ENCODE assay signal across 1 cellular context in genomic region chr11:61871158-61871597, GRCh38.
TF ChIP-seq lines count a peak whose summit lies in the region.

No MANE protein-coding gene starts in this region.

TF ChIP-seq in K562, 482 proteins besides CTCF, POLR2A, EP300 and RAD21 (continued from another document and continues in another):
- TF ChIP-seq, protein P1, sequence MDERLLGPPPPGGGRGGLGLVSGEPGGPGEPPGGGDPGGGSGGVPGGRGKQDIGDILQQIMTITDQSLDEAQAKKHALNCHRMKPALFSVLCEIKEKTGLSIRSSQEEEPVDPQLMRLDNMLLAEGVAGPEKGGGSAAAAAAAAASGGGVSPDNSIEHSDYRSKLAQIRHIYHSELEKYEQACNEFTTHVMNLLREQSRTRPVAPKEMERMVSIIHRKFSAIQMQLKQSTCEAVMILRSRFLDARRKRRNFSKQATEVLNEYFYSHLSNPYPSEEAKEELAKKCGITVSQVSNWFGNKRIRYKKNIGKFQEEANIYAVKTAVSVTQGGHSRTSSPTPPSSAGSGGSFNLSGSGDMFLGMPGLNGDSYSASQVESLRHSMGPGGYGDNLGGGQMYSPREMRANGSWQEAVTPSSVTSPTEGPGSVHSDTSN (CRISPR knock-in tag; IDR thresholded peaks at IDR 0.05; ENCODE audit: low read depth) = no peak
- TF ChIP-seq, protein P1 (tag; conservative IDR thresholded peaks at IDR 0.05; ENCODE audit: low read depth) = no peak
- no peak for TF ChIP-seq POLR2B (IDR thresholded peaks at IDR 0.05; ENCODE audit: low read depth, partially characterized antibody)
- no peak for TF ChIP-seq TCF7 (IDR thresholded peaks at IDR 0.05; ENCODE audit: borderline replicate concordance)
- no peak for TF ChIP-seq POLR2H (tag; IDR thresholded peaks at IDR 0.05; ENCODE audit: low read depth)
- TF ChIP-seq PHTF2 (CRISPR knock-in tag; IDR thresholded peaks at IDR 0.05) = no peak
- TF ChIP-seq TBP (optimal IDR thresholded peaks at IDR 0.05; ENCODE audit: low read depth, low read length) = no peak
- no peak for TF ChIP-seq ZNF174 (CRISPR knock-in tag; IDR thresholded peaks at IDR 0.05)
- no peak for TF ChIP-seq MTF1 (CRISPR knock-in tag; IDR thresholded peaks at IDR 0.05; ENCODE audit: borderline replicate concordance)
- 0 out of 2 replicates have a peak, but pooled peaks have one; percentile 56 for TF ChIP-seq GATAD2A (IDR thresholded peaks at IDR 0.05)
- peak; percentile 80 for TF ChIP-seq MYNN (IDR thresholded peaks at IDR 0.05)
- TF ChIP-seq MYNN (CRISPR knock-in tag; IDR thresholded peaks at IDR 0.05) = no peak
- TF ChIP-seq ZFP1 (CRISPR knock-in tag; IDR thresholded peaks at IDR 0.05) = no peak
- no peak for TF ChIP-seq ZNF778 (CRISPR knock-in tag; IDR thresholded peaks at IDR 0.05)
- TF ChIP-seq SREBF2 (CRISPR knock-in tag; IDR thresholded peaks at IDR 0.05) = no peak
- no peak for TF ChIP-seq E2F3 (CRISPR knock-in tag; IDR thresholded peaks at IDR 0.05)
- TF ChIP-seq CCNT2 (IDR thresholded peaks at IDR 0.05; ENCODE audit: borderline replicate concordance, extremely low read depth, insufficient read length, low read depth, low read length) = no peak
- no peak for TF ChIP-seq SRSF7 (optimal IDR thresholded peaks at IDR 0.05; ENCODE audit: low read depth, low read length)
- no peak for TF ChIP-seq NCOA4 (IDR thresholded peaks at IDR 0.05; ENCODE audit: partially characterized antibody)
- TF ChIP-seq SRSF9 (IDR thresholded peaks at IDR 0.05; ENCODE audit: borderline replicate concordance, low read depth, low read length) = no peak
- TF ChIP-seq RHOXF2B (CRISPR knock-in tag; conservative IDR thresholded peaks at IDR 0.05) = no peak
- TF ChIP-seq, protein P2, sequence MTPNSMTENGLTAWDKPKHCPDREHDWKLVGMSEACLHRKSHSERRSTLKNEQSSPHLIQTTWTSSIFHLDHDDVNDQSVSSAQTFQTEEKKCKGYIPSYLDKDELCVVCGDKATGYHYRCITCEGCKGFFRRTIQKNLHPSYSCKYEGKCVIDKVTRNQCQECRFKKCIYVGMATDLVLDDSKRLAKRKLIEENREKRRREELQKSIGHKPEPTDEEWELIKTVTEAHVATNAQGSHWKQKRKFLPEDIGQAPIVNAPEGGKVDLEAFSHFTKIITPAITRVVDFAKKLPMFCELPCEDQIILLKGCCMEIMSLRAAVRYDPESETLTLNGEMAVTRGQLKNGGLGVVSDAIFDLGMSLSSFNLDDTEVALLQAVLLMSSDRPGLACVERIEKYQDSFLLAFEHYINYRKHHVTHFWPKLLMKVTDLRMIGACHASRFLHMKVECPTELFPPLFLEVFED (CRISPR knock-in tag; conservative IDR thresholded peaks at IDR 0.05) = no peak
- TF ChIP-seq BCOR (IDR thresholded peaks at IDR 0.05) = peak; percentile 25; the same call in 1 of the 2 replicates
- peak; percentile 92 for TF ChIP-seq CTBP1 (IDR thresholded peaks at IDR 0.05; ENCODE audit: borderline replicate concordance)
- no peak for TF ChIP-seq ATF1 (CRISPR knock-in tag; IDR thresholded peaks at IDR 0.05)
- peak; percentile 54 for TF ChIP-seq ATF1 (tag; IDR thresholded peaks at IDR 0.05)
- TF ChIP-seq PURB (CRISPR knock-in tag; IDR thresholded peaks at IDR 0.05; ENCODE audit: low read depth) = no peak
- no peak for TF ChIP-seq ARNT (IDR thresholded peaks at IDR 0.05)
- TF ChIP-seq, protein P3, sequence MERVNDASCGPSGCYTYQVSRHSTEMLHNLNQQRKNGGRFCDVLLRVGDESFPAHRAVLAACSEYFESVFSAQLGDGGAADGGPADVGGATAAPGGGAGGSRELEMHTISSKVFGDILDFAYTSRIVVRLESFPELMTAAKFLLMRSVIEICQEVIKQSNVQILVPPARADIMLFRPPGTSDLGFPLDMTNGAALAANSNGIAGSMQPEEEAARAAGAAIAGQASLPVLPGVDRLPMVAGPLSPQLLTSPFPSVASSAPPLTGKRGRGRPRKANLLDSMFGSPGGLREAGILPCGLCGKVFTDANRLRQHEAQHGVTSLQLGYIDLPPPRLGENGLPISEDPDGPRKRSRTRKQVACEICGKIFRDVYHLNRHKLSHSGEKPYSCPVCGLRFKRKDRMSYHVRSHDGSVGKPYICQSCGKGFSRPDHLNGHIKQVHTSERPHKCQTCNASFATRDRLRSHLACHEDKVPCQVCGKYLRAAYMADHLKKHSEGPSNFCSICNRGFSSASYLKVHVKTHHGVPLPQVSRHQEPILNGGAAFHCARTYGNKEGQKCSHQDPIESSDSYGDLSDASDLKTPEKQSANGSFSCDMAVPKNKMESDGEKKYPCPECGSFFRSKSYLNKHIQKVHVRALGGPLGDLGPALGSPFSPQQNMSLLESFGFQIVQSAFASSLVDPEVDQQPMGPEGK (CRISPR knock-in tag; IDR thresholded peaks at IDR 0.05; ENCODE audit: borderline replicate concordance) = no peak
- no peak for TF ChIP-seq ZFP36 (IDR thresholded peaks at IDR 0.05; ENCODE audit: low read depth, low read length, partially characterized antibody)
- TF ChIP-seq KLF1 (tag; IDR thresholded peaks at IDR 0.05) = no peak
- TF ChIP-seq ZSCAN32 (CRISPR knock-in tag; IDR thresholded peaks at IDR 0.05) = no peak
- no peak for TF ChIP-seq EGR1 (conservative IDR thresholded peaks at IDR 0.05)
- TF ChIP-seq ZNF609 (CRISPR knock-in tag; IDR thresholded peaks at IDR 0.05; ENCODE audit: borderline replicate concordance) = no peak
- no peak for TF ChIP-seq ZNF445 (CRISPR knock-in tag; IDR thresholded peaks at IDR 0.05; ENCODE audit: low read depth)
- no peak for TF ChIP-seq NR2C1 (IDR thresholded peaks at IDR 0.05)
- no peak for TF ChIP-seq NR2C1 (tag; IDR thresholded peaks at IDR 0.05)
- TF ChIP-seq ZNF644 (tag; IDR thresholded peaks at IDR 0.05; ENCODE audit: low read depth) = no peak
- TF ChIP-seq, protein P4, sequence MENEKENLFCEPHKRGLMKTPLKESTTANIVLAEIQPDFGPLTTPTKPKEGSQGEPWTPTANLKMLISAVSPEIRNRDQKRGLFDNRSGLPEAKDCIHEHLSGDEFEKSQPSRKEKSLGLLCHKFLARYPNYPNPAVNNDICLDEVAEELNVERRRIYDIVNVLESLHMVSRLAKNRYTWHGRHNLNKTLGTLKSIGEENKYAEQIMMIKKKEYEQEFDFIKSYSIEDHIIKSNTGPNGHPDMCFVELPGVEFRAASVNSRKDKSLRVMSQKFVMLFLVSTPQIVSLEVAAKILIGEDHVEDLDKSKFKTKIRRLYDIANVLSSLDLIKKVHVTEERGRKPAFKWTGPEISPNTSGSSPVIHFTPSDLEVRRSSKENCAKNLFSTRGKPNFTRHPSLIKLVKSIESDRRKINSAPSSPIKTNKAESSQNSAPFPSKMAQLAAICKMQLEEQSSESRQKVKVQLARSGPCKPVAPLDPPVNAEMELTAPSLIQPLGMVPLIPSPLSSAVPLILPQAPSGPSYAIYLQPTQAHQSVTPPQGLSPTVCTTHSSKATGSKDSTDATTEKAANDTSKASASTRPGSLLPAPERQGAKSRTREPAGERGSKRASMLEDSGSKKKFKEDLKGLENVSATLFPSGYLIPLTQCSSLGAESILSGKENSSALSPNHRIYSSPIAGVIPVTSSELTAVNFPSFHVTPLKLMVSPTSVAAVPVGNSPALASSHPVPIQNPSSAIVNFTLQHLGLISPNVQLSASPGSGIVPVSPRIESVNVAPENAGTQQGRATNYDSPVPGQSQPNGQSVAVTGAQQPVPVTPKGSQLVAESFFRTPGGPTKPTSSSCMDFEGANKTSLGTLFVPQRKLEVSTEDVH (IDR thresholded peaks at IDR 0.05; ENCODE audit: low read depth, partially characterized antibody) = no peak
- no peak for TF ChIP-seq MCM7 (IDR thresholded peaks at IDR 0.05)
- TF ChIP-seq ARID2 (IDR thresholded peaks at IDR 0.05) = 0 out of 2 replicates have a peak, but pooled peaks have one; percentile 42
- no peak for TF ChIP-seq CBFA2T2 (conservative IDR thresholded peaks at IDR 0.05)
- no peak for TF ChIP-seq ZNF3 (CRISPR knock-in tag; IDR thresholded peaks at IDR 0.05)
- no peak for TF ChIP-seq GMEB1 (CRISPR knock-in tag; IDR thresholded peaks at IDR 0.05)
- TF ChIP-seq NFRKB (IDR thresholded peaks at IDR 0.05; ENCODE audit: low read depth) = no peak
- TF ChIP-seq BRD9 (IDR thresholded peaks at IDR 0.05; ENCODE audit: low read depth, partially characterized antibody) = peak; percentile 84
- TF ChIP-seq TRIM24 (IDR thresholded peaks at IDR 0.05) = no peak
- TF ChIP-seq PYGO2 (tag; IDR thresholded peaks at IDR 0.05) = no peak
- no peak for TF ChIP-seq EWSR1 (IDR thresholded peaks at IDR 0.05; ENCODE audit: borderline replicate concordance, low read depth, partially characterized antibody)
- TF ChIP-seq KDM5B (IDR thresholded peaks at IDR 0.05; ENCODE audit: insufficient replicate concordance, low read depth, low read length) = no peak
- TF ChIP-seq E2F6 (IDR thresholded peaks at IDR 0.05; ENCODE audit: borderline replicate concordance in 1 of 2, extremely low read depth in 1 of 2, insufficient read depth in 1 of 2, insufficient read length in 1 of 2, low read depth in 1 of 2, low read length in 1 of 2, poor library complexity in 1 of 2, severe bottlenecking in 1 of 2) = peak; percentile 18 to 29
- no peak for TF ChIP-seq ZC3H8 (IDR thresholded peaks at IDR 0.05)
- TF ChIP-seq TARDBP (IDR thresholded peaks at IDR 0.05) = no peak
- no peak for TF ChIP-seq PCBP2 (IDR thresholded peaks at IDR 0.05; ENCODE audit: low read depth, low read length, poor library complexity, severe bottlenecking)
- TF ChIP-seq XRCC3 (IDR thresholded peaks at IDR 0.05) = no peak
- no peak for TF ChIP-seq DDX20 (tag; IDR thresholded peaks at IDR 0.05; ENCODE audit: low read depth)
- TF ChIP-seq U2AF2 (optimal IDR thresholded peaks at IDR 0.05; ENCODE audit: low read depth, low read length) = no peak
- TF ChIP-seq SMARCB1 (IDR thresholded peaks at IDR 0.05; ENCODE audit: insufficient read length, low read depth) = no peak
- TF ChIP-seq SLC30A9 (CRISPR knock-in tag; IDR thresholded peaks at IDR 0.05) = no peak
- TF ChIP-seq NFYB (IDR thresholded peaks at IDR 0.05; ENCODE audit: extremely low read depth, insufficient read length) = no peak
